1 cellular context compared by ENCODE assay signal in genomic region chr3:124660606-124661005, GRCh38.
TF ChIP-seq lines count a peak whose summit lies in the region.

No MANE protein-coding gene starts in this region.

TF ChIP-seq in K562, 482 proteins besides CTCF, POLR2A, EP300 and RAD21 (continued from another document):
- no peak for TF ChIP-seq REST (CRISPR knock-in tag; IDR thresholded peaks at IDR 0.05; ENCODE audit: low read depth)
